In the genomic region with DNA sequence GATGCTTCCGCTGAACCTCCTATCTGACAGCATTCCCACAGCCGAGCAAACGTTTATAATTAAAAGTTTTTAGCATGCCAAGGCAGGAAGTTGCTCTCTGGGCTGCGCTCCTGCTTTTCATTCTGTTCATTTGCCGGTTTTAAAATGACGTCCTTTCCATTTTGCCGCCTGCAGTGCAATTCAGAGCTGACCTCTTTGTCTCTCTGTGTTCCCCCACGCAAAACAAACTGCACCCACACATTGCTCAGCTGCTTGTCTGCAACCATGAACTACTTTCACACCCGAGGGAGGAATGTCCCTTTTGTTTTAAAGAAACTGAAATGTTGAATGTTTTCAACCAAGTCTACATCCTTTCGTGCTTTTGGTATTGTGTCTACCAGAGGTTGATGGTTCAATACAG, we compare ENCODE assay signal across 1 cellular context.
TF ChIP-seq lines count a peak whose summit lies in the region.

No MANE protein-coding gene starts in this region.

TF ChIP-seq in GM12878, 131 proteins besides CTCF, POLR2A, EP300 and RAD21 (continued from another document):
- TF ChIP-seq, protein P1, sequence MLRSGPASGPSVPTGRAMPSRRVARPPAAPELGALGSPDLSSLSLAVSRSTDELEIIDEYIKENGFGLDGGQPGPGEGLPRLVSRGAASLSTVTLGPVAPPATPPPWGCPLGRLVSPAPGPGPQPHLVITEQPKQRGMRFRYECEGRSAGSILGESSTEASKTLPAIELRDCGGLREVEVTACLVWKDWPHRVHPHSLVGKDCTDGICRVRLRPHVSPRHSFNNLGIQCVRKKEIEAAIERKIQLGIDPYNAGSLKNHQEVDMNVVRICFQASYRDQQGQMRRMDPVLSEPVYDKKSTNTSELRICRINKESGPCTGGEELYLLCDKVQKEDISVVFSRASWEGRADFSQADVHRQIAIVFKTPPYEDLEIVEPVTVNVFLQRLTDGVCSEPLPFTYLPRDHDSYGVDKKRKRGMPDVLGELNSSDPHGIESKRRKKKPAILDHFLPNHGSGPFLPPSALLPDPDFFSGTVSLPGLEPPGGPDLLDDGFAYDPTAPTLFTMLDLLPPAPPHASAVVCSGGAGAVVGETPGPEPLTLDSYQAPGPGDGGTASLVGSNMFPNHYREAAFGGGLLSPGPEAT (IDR thresholded peaks at IDR 0.05; ENCODE audit: low read depth), result 0 out of 2 replicates have a peak, but pooled peaks have one; percentile 19
- TF ChIP-seq CREM (IDR thresholded peaks at IDR 0.05; ENCODE audit: low read depth), result no peak
- TF ChIP-seq NR2F1 (conservative IDR thresholded peaks at IDR 0.05), result peak; percentile 57
- TF ChIP-seq MTA2 (IDR thresholded peaks at IDR 0.05; ENCODE audit: low read depth), result no peak
- TF ChIP-seq RFX5 (IDR thresholded peaks at IDR 0.05; ENCODE audit: low read depth, low read length), result no peak
- TF ChIP-seq JUND (IDR thresholded peaks at IDR 0.05; ENCODE audit: low read depth, low read length), result no peak
TF ChIP-seq in GM12878: peak in this region for 7.
